Comparison of ENCODE assay signal across 8 cellular contexts in genomic region chr7:83655951-83656556, GRCh38. TPM values are rescaled to one million over a fixed set of nuclear protein-coding genes. Genes with fewer than 3 reads are reported as not detected.
A peak's percentile ranks its signal among the peaks of the same experiment; 100 is the strongest.
DNase-seq lines count a peak whose midpoint lies in the region; ATAC-seq, FAIRE-seq and TF ChIP-seq lines count a peak whose summit lies in the region.

No MANE protein-coding gene starts in this region.

- TF ChIP-seq CTCF in gastroesophageal sphincter (IDR thresholded peaks at IDR 0.05) (peak; percentile 77 to 87 (median 84)), tibial artery (IDR thresholded peaks at IDR 0.05) (peak; percentile 49 to 56)

- CTCF ChIA-PET in activated CD4-positive, alpha-beta T cell treated with anti-CD3 and anti-CD28 coated beads, Interleukin-2, amount 10 ng/mL, durations not matched to agents 7 days and 5 days (lab: Charles Lee), result no interaction called here

- WGBS in gastroesophageal sphincter (ENCODE audit: low coverage in 1 of 2), 2 donors, result 9 to 12% methylated on average over 2 of the region's 2 CpGs

- POLR2A ChIA-PET in activated CD4-positive, alpha-beta T cell treated with anti-CD3 and anti-CD28 coated beads, Interleukin-2, amount 10 ng/mL, durations not matched to agents 7 days and 5 days (lab: Charles Lee), result no interaction called here

- no peak for TF ChIP-seq POLR2A in gastroesophageal sphincter (IDR thresholded peaks at IDR 0.05)

- H3K4me3 Mint-ChIP-seq in activated CD4-positive, alpha-beta T cell treated with anti-CD3 and anti-CD28 coated beads, Interleukin-2, amount 10 ng/mL, durations not matched to agents 7 days and 5 days, result no peak overlapping the region

- H3K36me3 Mint-ChIP-seq in activated CD4-positive, alpha-beta T cell treated with anti-CD3 and anti-CD28 coated beads, Interleukin-2, amount 10 ng/mL, durations not matched to agents 7 days and 5 days (ENCODE audit: low read depth), result no peaks in the 10 kb centered on the region

- H3K9me3 Mint-ChIP-seq in activated CD4-positive, alpha-beta T cell treated with anti-CD3 and anti-CD28 coated beads, Interleukin-2, amount 10 ng/mL, durations not matched to agents 7 days and 5 days, result no peaks in the 10 kb centered on the region

- no peaks in the 10 kb centered on the region for H3K36me3 ChIP-seq in gastroesophageal sphincter
- no peaks in the 10 kb centered on the region for H3K36me3 ChIP-seq in tibial artery

- H3K4me3 ChIP-seq in gastroesophageal sphincter (no peak overlapping the region), tibial artery (no peak overlapping the region)

- H3K27me3 ChIP-seq in gastroesophageal sphincter, result no peaks in the 10 kb centered on the region
- no peaks in the 10 kb centered on the region for H3K27me3 ChIP-seq in tibial artery

- H3K27me3 Mint-ChIP-seq in activated CD4-positive, alpha-beta T cell treated with anti-CD3 and anti-CD28 coated beads, Interleukin-2, amount 10 ng/mL, durations not matched to agents 7 days and 5 days, result no peaks in the 10 kb centered on the region

- no peaks in the 10 kb centered on the region for H3K9me3 ChIP-seq in gastroesophageal sphincter
- no peaks in the 10 kb centered on the region for H3K9me3 ChIP-seq in tibial artery

- intact Hi-C loops in tibial artery (cut with DNase I; ENCODE audit: low total_unique reads), result no loop called here

- H3K27ac ChIP-seq in gastroesophageal sphincter, result no peak overlapping the region
- H3K27ac ChIP-seq in tibial artery, result no peak overlapping the region

- no peaks in the 10 kb centered on the region for H3K4me1 Mint-ChIP-seq in activated CD4-positive, alpha-beta T cell treated with anti-CD3 and anti-CD28 coated beads, Interleukin-2, amount 10 ng/mL, durations not matched to agents 7 days and 5 days

- ATAC-seq in GM21619 (IDR thresholded peaks at IDR 0.05; ENCODE audit: unreplicated experiment), result peak; percentile 78
- ATAC-seq in SK-N-SH treated with all-trans-retinoic acid at 6 μM for 48 hours, result peak; percentile 93
- ATAC-seq in gastroesophageal sphincter, result peak; percentile 62

- FAIRE-seq in G401.6 (lab: Jason Lieb, UNC), result peak; percentile 97

- DNase-seq in Kasumi-1 (lab: John Stamatoyannopoulos, UW), result peak; percentile 40 to 53
- no peak for DNase-seq in tibial artery
- no peak for DNase-seq in NK-92 treated with Interleukin-12 subunit alpha and Interleukin-12 subunit beta, amount 100 ng/mL, for 24 hours (lab: John Stamatoyannopoulos, UW)
- DNase-seq in activated CD4-positive, alpha-beta T cell treated with anti-CD3 and anti-CD28 coated beads, Interleukin-2, amount 10 ng/mL, durations not matched to agents 7 days and 5 days, result no peak

- no peak for TF ChIP-seq EP300 in gastroesophageal sphincter (IDR thresholded peaks at IDR 0.05)

- no peaks in the 10 kb centered on the region for H3K4me1 ChIP-seq in gastroesophageal sphincter
- no peaks in the 10 kb centered on the region for H3K4me1 ChIP-seq in tibial artery

- H3K27ac Mint-ChIP-seq in activated CD4-positive, alpha-beta T cell treated with anti-CD3 and anti-CD28 coated beads, Interleukin-2, amount 10 ng/mL, durations not matched to agents 7 days and 5 days, result no peak overlapping the region

TF ChIP-seq in SK-N-SH treated with all-trans-retinoic acid at 6 μM for 48 hours, 23 proteins besides CTCF, POLR2A, EP300 and RAD21:
- TF ChIP-seq ESRRG (CRISPR knock-in tag; IDR thresholded peaks at IDR 0.05), result no peak
- no peak for TF ChIP-seq SNAI2 (CRISPR knock-in tag; IDR thresholded peaks at IDR 0.05)
- no peak for TF ChIP-seq ZNF565 (CRISPR knock-in tag; conservative IDR thresholded peaks at IDR 0.05; ENCODE audit: low read depth)
- no peak for TF ChIP-seq CREB5 (CRISPR knock-in tag; IDR thresholded peaks at IDR 0.05; ENCODE audit: low read depth)
- no peak for TF ChIP-seq CSDC2 (CRISPR knock-in tag; IDR thresholded peaks at IDR 0.05)
- no peak for TF ChIP-seq ZFP30 (CRISPR knock-in tag; IDR thresholded peaks at IDR 0.05)
- no peak for TF ChIP-seq OSR1 (CRISPR knock-in tag; IDR thresholded peaks at IDR 0.05)
- TF ChIP-seq TCF4 (CRISPR knock-in tag; IDR thresholded peaks at IDR 0.05; ENCODE audit: borderline replicate concordance), result no peak
- TF ChIP-seq TSHZ2 (CRISPR knock-in tag; IDR thresholded peaks at IDR 0.05), result no peak
- TF ChIP-seq BACH2 (CRISPR knock-in tag; IDR thresholded peaks at IDR 0.05; ENCODE audit: borderline replicate concordance), result no peak

RNA-seq across cellular contexts. Expression of gene SEMA3E, which starts 7.1 kb away (rescaled TPM):
- 10 to 100 TPM; 22.1 to 42.6 (median 25.0) TPM for total RNA-seq in gastroesophageal sphincter
- not detected for total RNA-seq in activated CD4-positive, alpha-beta T cell treated with anti-CD3 and anti-CD28 coated beads, Interleukin-2, amount 10 ng/mL, durations not matched to agents 7 days and 5 days

Comparison
In these comparisons a context has a peak if more than half of its experiments do, and no peak if none do; other contexts are left out.
1. DNase-seq: peak in Kasumi-1 (2 of 2); none in tibial artery (0 of 2), NK-92 treated with Interleukin-12 subunit alpha and Interleukin-12 subunit beta, amount 100 ng/mL, for 24 hours (single experiment) and activated CD4-positive, alpha-beta T cell treated with anti-CD3 and anti-CD28 coated beads, Interleukin-2, amount 10 ng/mL, durations not matched to agents 7 days and 5 days (single experiment).
2. RNA of gene SEMA3E, which starts 7.1 kb away (total RNA-seq): 22.1 to 42.6 TPM in gastroesophageal sphincter; not detected in activated CD4-positive, alpha-beta T cell treated with anti-CD3 and anti-CD28 coated beads, Interleukin-2, amount 10 ng/mL, durations not matched to agents 7 days and 5 days; every median in the first group is over 10 times any median in the second.
3. Peak in every context shown above with its lines, with median percentiles within 50 percentile points of each other: ATAC-seq.